Comparison of ENCODE assay signal across 1 cellular context in genomic region chr5:169637085-169637855, GRCh38.
TF ChIP-seq lines count a peak whose summit lies in the region.

TSS of gene DOCK2 (plus strand) at chr5:169637275. CDS start at chr5:169637327, 52 bp downstream.

TF ChIP-seq in K562, 482 proteins besides CTCF, POLR2A, EP300 and RAD21 (continued from another document and continues in another):
- TF ChIP-seq, protein P1, sequence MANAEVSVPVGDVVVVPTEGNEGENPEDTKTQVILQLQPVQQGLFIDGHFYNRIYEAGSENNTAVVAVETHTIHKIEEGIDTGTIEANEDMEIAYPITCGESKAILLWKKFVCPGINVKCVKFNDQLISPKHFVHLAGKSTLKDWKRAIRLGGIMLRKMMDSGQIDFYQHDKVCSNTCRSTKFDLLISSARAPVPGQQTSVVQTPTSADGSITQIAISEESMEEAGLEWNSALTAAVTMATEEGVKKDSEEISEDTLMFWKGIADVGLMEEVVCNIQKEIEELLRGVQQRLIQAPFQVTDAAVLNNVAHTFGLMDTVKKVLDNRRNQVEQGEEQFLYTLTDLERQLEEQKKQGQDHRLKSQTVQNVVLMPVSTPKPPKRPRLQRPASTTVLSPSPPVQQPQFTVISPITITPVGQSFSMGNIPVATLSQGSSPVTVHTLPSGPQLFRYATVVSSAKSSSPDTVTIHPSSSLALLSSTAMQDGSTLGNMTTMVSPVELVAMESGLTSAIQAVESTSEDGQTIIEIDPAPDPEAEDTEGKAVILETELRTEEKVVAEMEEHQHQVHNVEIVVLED (CRISPR knock-in tag; IDR thresholded peaks at IDR 0.05) = 0 out of 2 replicates have a peak, but pooled peaks have one; percentile 19
- TF ChIP-seq HBP1 (CRISPR knock-in tag; IDR thresholded peaks at IDR 0.05) (no peak), YY1 (IDR thresholded peaks at IDR 0.05; ENCODE audit: borderline replicate concordance in 1 of 3, control insufficient read depth in 1 of 3, extremely low read depth in 1 of 3, insufficient read depth in 3 of 3, insufficient read length in 1 of 3, insufficient replicate concordance in 2 of 3, low read depth in 1 of 3, low read length in 2 of 3) (no peak), HDAC3 (IDR thresholded peaks at IDR 0.05; ENCODE audit: borderline replicate concordance, partially characterized antibody) (no peak), TFAP4 (CRISPR knock-in tag; IDR thresholded peaks at IDR 0.05; ENCODE audit: borderline replicate concordance) (no peak), WHSC1 (IDR thresholded peaks at IDR 0.05; ENCODE audit: low read length) (no peak), FOXK1 (CRISPR knock-in tag; IDR thresholded peaks at IDR 0.05; ENCODE audit: borderline replicate concordance) (no peak), MTA1 (IDR thresholded peaks at IDR 0.05; ENCODE audit: borderline replicate concordance) (no peak), ZFX (CRISPR knock-in tag; IDR thresholded peaks at IDR 0.05) (peak; percentile 87), ARNT (IDR thresholded peaks at IDR 0.05) (no peak), NCOR1 (IDR thresholded peaks at IDR 0.05) (no peak), CCAR2 (IDR thresholded peaks at IDR 0.05; ENCODE audit: low read depth, low read length) (no peak), MCM7 (IDR thresholded peaks at IDR 0.05) (no peak), NCOA4 (IDR thresholded peaks at IDR 0.05; ENCODE audit: partially characterized antibody) (no peak), JUN (IDR thresholded peaks at IDR 0.05; ENCODE audit: borderline replicate concordance, low read depth, low read length) (no peak), JUN (CRISPR knock-in tag; IDR thresholded peaks at IDR 0.05; ENCODE audit: borderline replicate concordance) (no peak), DMBX1 (CRISPR knock-in tag; IDR thresholded peaks at IDR 0.05; ENCODE audit: borderline replicate concordance) (peak; percentile 25; the same call in 1 of the 2 replicates), NELFE (IDR thresholded peaks at IDR 0.05; ENCODE audit: insufficient read depth, insufficient read length) (no peak), NR3C1 (CRISPR knock-in tag; IDR thresholded peaks at IDR 0.05) (peak; percentile 79), KDM2B (CRISPR knock-in tag; IDR thresholded peaks at IDR 0.05) (no peak), ZNF778 (CRISPR knock-in tag; IDR thresholded peaks at IDR 0.05) (no peak), NR2F6 (CRISPR knock-in tag; IDR thresholded peaks at IDR 0.05) (no peak), RB1 (IDR thresholded peaks at IDR 0.05; ENCODE audit: low read depth) (no peak), STAT5B (CRISPR knock-in tag; IDR thresholded peaks at IDR 0.05) (no peak), PCBP1 (IDR thresholded peaks at IDR 0.05; ENCODE audit: low read depth, low read length, poor library complexity, severe bottlenecking) (peak; percentile 33), ZNF224 (CRISPR knock-in tag; IDR thresholded peaks at IDR 0.05) (no peak), NCOA1 (IDR thresholded peaks at IDR 0.05; ENCODE audit: low read depth) (no peak), CBFA2T3 (IDR thresholded peaks at IDR 0.05) (no peak), BDP1 (IDR thresholded peaks at IDR 0.05; ENCODE audit: insufficient read depth, insufficient read length) (no peak), RBFOX2 (IDR thresholded peaks at IDR 0.05; ENCODE audit: low read depth, low read length) (peak; percentile 78), E2F6 (IDR thresholded peaks at IDR 0.05; ENCODE audit: borderline replicate concordance in 1 of 2, extremely low read depth in 1 of 2, insufficient read depth in 1 of 2, insufficient read length in 1 of 2, low read depth in 1 of 2, low read length in 1 of 2, poor library complexity in 1 of 2, severe bottlenecking in 1 of 2) (peak; percentile 80 to 83), MLLT1 (IDR thresholded peaks at IDR 0.05) (no peak), HLTF (IDR thresholded peaks at IDR 0.05) (no peak), NR1H2 (CRISPR knock-in tag; IDR thresholded peaks at IDR 0.05) (0 out of 2 replicates have a peak, but pooled peaks have one; percentile 42), KLF10 (CRISPR knock-in tag; IDR thresholded peaks at IDR 0.05) (no peak)
- TF ChIP-seq, protein P2, sequence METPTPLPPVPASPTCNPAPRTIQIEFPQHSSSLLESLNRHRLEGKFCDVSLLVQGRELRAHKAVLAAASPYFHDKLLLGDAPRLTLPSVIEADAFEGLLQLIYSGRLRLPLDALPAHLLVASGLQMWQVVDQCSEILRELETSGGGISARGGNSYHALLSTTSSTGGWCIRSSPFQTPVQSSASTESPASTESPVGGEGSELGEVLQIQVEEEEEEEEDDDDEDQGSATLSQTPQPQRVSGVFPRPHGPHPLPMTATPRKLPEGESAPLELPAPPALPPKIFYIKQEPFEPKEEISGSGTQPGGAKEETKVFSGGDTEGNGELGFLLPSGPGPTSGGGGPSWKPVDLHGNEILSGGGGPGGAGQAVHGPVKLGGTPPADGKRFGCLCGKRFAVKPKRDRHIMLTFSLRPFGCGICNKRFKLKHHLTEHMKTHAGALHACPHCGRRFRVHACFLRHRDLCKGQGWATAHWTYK (CRISPR knock-in tag; IDR thresholded peaks at IDR 0.05) = peak; percentile 67; the same call in 1 of the 2 replicates
- TF ChIP-seq, protein P3, sequence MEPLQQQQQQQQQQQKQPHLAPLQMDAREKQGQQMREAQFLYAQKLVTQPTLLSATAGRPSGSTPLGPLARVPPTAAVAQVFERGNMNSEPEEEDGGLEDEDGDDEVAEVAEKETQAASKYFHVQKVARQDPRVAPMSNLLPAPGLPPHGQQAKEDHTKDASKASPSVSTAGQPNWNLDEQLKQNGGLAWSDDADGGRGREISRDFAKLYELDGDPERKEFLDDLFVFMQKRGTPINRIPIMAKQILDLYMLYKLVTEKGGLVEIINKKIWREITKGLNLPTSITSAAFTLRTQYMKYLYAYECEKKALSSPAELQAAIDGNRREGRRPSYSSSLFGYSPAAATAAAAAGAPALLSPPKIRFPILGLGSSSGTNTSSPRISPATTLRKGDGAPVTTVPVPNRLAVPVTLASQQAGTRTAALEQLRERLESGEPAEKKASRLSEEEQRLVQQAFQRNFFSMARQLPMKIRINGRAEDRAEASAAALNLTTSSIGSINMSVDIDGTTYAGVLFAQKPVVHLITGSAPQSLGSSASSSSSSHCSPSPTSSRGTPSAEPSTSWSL (CRISPR knock-in tag; IDR thresholded peaks at IDR 0.05; ENCODE audit: borderline replicate concordance) = 0 out of 2 replicates have a peak, but pooled peaks have one; percentile 19
- TF ChIP-seq, protein P4, sequence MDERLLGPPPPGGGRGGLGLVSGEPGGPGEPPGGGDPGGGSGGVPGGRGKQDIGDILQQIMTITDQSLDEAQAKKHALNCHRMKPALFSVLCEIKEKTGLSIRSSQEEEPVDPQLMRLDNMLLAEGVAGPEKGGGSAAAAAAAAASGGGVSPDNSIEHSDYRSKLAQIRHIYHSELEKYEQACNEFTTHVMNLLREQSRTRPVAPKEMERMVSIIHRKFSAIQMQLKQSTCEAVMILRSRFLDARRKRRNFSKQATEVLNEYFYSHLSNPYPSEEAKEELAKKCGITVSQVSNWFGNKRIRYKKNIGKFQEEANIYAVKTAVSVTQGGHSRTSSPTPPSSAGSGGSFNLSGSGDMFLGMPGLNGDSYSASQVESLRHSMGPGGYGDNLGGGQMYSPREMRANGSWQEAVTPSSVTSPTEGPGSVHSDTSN (CRISPR knock-in tag; IDR thresholded peaks at IDR 0.05; ENCODE audit: low read depth) = no peak
- TF ChIP-seq, protein P4 (tag; conservative IDR thresholded peaks at IDR 0.05; ENCODE audit: low read depth) = no peak
- TF ChIP-seq, protein P5, sequence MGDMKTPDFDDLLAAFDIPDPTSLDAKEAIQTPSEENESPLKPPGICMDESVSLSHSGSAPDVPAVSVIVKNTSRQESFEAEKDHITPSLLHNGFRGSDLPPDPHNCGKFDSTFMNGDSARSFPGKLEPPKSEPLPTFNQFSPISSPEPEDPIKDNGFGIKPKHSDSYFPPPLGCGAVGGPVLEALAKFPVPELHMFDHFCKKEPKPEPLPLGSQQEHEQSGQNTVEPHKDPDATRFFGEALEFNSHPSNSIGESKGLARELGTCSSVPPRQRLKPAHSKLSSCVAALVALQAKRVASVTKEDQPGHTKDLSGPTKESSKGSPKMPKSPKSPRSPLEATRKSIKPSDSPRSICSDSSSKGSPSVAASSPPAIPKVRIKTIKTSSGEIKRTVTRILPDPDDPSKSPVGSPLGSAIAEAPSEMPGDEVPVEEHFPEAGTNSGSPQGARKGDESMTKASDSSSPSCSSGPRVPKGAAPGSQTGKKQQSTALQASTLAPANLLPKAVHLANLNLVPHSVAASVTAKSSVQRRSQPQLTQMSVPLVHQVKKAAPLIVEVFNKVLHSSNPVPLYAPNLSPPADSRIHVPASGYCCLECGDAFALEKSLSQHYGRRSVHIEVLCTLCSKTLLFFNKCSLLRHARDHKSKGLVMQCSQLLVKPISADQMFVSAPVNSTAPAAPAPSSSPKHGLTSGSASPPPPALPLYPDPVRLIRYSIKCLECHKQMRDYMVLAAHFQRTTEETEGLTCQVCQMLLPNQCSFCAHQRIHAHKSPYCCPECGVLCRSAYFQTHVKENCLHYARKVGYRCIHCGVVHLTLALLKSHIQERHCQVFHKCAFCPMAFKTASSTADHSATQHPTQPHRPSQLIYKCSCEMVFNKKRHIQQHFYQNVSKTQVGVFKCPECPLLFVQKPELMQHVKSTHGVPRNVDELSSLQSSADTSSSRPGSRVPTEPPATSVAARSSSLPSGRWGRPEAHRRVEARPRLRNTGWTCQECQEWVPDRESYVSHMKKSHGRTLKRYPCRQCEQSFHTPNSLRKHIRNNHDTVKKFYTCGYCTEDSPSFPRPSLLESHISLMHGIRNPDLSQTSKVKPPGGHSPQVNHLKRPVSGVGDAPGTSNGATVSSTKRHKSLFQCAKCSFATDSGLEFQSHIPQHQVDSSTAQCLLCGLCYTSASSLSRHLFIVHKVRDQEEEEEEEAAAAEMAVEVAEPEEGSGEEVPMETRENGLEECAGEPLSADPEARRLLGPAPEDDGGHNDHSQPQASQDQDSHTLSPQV (IDR thresholded peaks at IDR 0.05) = 0 out of 2 replicates have a peak, but pooled peaks have one; percentile 41
- TF ChIP-seq, protein P6, sequence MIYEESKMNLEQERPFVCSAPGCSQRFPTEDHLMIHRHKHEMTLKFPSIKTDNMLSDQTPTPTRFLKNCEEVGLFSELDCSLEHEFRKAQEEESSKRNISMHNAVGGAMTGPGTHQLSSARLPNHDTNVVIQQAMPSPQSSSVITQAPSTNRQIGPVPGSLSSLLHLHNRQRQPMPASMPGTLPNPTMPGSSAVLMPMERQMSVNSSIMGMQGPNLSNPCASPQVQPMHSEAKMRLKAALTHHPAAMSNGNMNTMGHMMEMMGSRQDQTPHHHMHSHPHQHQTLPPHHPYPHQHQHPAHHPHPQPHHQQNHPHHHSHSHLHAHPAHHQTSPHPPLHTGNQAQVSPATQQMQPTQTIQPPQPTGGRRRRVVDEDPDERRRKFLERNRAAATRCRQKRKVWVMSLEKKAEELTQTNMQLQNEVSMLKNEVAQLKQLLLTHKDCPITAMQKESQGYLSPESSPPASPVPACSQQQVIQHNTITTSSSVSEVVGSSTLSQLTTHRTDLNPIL (CRISPR knock-in tag; IDR thresholded peaks at IDR 0.05) = no peak
- TF ChIP-seq, protein P7, sequence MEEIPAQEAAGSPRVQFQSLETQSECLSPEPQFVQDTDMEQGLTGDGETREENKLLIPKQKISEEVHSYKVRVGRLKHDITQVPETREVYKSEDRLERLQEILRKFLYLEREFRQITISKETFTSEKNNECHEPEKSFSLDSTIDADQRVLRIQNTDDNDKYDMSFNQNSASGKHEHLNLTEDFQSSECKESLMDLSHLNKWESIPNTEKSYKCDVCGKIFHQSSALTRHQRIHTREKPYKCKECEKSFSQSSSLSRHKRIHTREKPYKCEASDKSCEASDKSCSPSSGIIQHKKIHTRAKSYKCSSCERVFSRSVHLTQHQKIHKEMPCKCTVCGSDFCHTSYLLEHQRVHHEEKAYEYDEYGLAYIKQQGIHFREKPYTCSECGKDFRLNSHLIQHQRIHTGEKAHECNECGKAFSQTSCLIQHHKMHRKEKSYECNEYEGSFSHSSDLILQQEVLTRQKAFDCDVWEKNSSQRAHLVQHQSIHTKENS (CRISPR knock-in tag; IDR thresholded peaks at IDR 0.05) = no peak
- TF ChIP-seq, protein P8, sequence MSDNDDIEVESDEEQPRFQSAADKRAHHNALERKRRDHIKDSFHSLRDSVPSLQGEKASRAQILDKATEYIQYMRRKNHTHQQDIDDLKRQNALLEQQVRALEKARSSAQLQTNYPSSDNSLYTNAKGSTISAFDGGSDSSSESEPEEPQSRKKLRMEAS (CRISPR knock-in tag; IDR thresholded peaks at IDR 0.05) = peak; percentile 83
